ENCODE assay signal across 11 cellular contexts in the genomic region with DNA sequence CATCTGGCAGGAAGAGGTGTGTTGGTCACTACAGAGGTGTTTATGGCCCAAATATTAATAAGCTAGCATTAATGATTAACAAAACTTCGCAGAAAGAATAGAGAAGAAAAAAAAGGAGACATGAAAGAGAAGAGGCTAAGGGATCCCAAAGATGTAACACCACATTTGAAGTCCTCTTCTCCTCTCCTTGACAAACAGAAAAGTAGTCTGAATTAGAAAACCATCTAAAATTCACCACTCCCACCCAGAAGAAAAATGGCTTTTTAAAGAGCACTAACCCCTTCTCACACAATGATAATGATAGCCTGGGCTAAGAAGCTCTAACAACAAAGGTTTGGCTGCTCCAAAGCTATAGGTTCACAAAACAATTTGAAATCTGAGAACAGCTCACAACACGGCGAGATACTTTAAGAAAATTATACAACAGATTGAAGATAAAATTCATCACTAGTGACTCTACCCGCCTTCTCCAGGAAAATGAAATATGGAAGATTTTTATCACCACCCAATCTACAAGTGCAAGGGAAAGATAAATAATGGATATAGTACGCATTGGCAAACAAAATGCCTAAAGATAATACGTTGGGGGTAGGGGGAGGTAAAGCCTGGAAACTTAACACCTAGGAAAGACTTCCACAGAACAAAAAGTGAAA. TPM values are rescaled to one million over a fixed set of nuclear protein-coding genes. Genes with fewer than 3 reads are reported as not detected.
A peak's percentile ranks its signal among the peaks of the same experiment; 100 is the strongest.
DNase-seq lines count a peak whose midpoint lies in the region; ATAC-seq and TF ChIP-seq lines count a peak whose summit lies in the region.
"Had no signal": no experiment of that assay in that cellular context is flagged by ENCODE, and none has a peak within 500 bp of the region (broad histone marks: within the 10 kb centered on the region; RNA-seq: fewer than 3 reads in every experiment).

No MANE protein-coding gene starts in this region.

- H3K79me2 ChIP-seq in MM.1S (ENCODE audit: low read length), result peaks cover 84% of the 10 kb centered on the region

- in situ Hi-C loops in transverse colon (cut with MboI; ENCODE audit: low pct_ligation_motif_present in 1 of 4, low pct_unique_long_range_greater_than_20kb in 1 of 4, low sequenced_read_pairs in 3 of 4), result no loop called here

- WGBS in transverse colon (ENCODE audit: low coverage in 1 of 2), 2 donors, result 45 to 66% methylated on average over 4 to 6 of the region's 6 CpGs
- WGBS in body of pancreas, 2 donors, result 24 to 32% methylated on average over 6 of the region's 6 CpGs

- H3K9me3 ChIP-seq in cardiac muscle cell (ENCODE audit: low read depth), result no peaks in the 10 kb centered on the region
- no peaks in the 10 kb centered on the region for H3K9me3 ChIP-seq in iPS-18a (ENCODE audit: control insufficient read depth, low read depth, low read length)
- H3K9me3 ChIP-seq in transverse colon, result no peaks in the 10 kb centered on the region
- no peaks in the 10 kb centered on the region for H3K9me3 ChIP-seq in body of pancreas
- H3K9me3 ChIP-seq in MM.1S (replicated peaks; ENCODE audit: insufficient read depth, low read length), result no peaks in the 10 kb centered on the region
- H3K9me3 ChIP-seq: heart left ventricle had no signal

- no peaks in the 10 kb centered on the region for H3K36me3 ChIP-seq in cardiac muscle cell
- peaks cover 3% of the 10 kb centered on the region for H3K36me3 ChIP-seq in iPS-18a (ENCODE audit: control insufficient read depth, low read depth, low read length)
- no peaks in the 10 kb centered on the region for H3K36me3 ChIP-seq in transverse colon
- H3K36me3 ChIP-seq in body of pancreas (replicated peaks in 1 of 2; ENCODE audit: insufficient read depth in 1 of 2, low read depth in 2 of 2), result no peaks in the 10 kb centered on the region
- no peaks in the 10 kb centered on the region for H3K36me3 ChIP-seq in MM.1S (replicated peaks; ENCODE audit: insufficient read depth, low read length)

- no peak for TF ChIP-seq POLR2A in transverse colon (IDR thresholded peaks at IDR 0.05)
- TF ChIP-seq POLR2A in body of pancreas (IDR thresholded peaks at IDR 0.05), result no peak

- no peaks in the 10 kb centered on the region for H4K20me1 ChIP-seq in MM.1S (ENCODE audit: insufficient read depth, low read length)

- no peak overlapping the region for H2AFZ ChIP-seq in MM.1S (ENCODE audit: low read length)

- intact Hi-C loops in Right ventricle myocardium inferior (cut with DNase I), result no loop called here
- intact Hi-C loops in transverse colon (cut with DNase I; ENCODE audit: low total_unique reads), result loop anchor here (10.0 kb wide), 1 partner anchor 54 kb away; no protein-coding TSS in a partner anchor
- intact Hi-C loops in body of pancreas (cut with DNase I), result no loop called here

- DNase-seq in cardiac muscle cell (ENCODE audit: low read depth in 1 of 2, low spot score in 1 of 2), result no peak
- DNase-seq in Right ventricle myocardium inferior (ENCODE audit: missing footprints), result no peak
- no peak for DNase-seq in transverse colon
- DNase-seq in body of pancreas, result no peak
- DNase-seq in NCI-H526 treated with DMSO at 0.1 percent for 48 hours (lab: John Stamatoyannopoulos, UW), result no peak
- DNase-seq in MM.1S, result no peak
- DNase-seq: activated CD4-positive, alpha-beta T cell treated with anti-CD3 and anti-CD28 coated beads, Interleukin-2, amount 10 ng/mL, durations not matched to agents 7 days and 5 days; heart left ventricle had no signal

- H3F3A ChIP-seq in MM.1S (ENCODE audit: insufficient read depth, low read length), result no peaks in the 10 kb centered on the region

- peaks cover 53% of the 10 kb centered on the region for H3K4me1 ChIP-seq in cardiac muscle cell (ENCODE audit: low read depth)
- peaks cover 73% of the 10 kb centered on the region for H3K4me1 ChIP-seq in iPS-18a (ENCODE audit: control insufficient read depth, low read depth, low read length)
- peaks cover 7 to 62% (median 46%) of the 10 kb centered on the region in 4 donors for H3K4me1 ChIP-seq in transverse colon
- peaks cover 82% of the 10 kb centered on the region for H3K4me1 ChIP-seq in body of pancreas
- peaks cover 5% of the 10 kb centered on the region; the same call in 1 of the 2 replicates for H3K4me1 ChIP-seq in MM.1S (ENCODE audit: low read length)

- H3K9me2 ChIP-seq in MM.1S (replicated peaks; ENCODE audit: insufficient read depth, low read length), result no peaks in the 10 kb centered on the region

- TF ChIP-seq CTCF in cardiac muscle cell (IDR thresholded peaks at IDR 0.05; ENCODE audit: low read depth, low read length), result no peak
- no peak for TF ChIP-seq CTCF in transverse colon (IDR thresholded peaks at IDR 0.05)
- no peak for TF ChIP-seq CTCF in body of pancreas (IDR thresholded peaks at IDR 0.05)
- TF ChIP-seq CTCF in MM.1S (IDR thresholded peaks at IDR 0.05; ENCODE audit: low read length), result no peak

- no peak overlapping the region for H3K4me2 ChIP-seq in MM.1S (ENCODE audit: low read depth, low read length)

- peak overlapping the region; percentile 6 for H3K4me3 ChIP-seq in cardiac muscle cell
- peak overlapping the region; percentile 62 for H3K4me3 ChIP-seq in iPS-18a (ENCODE audit: low read length)
- H3K4me3 ChIP-seq in transverse colon, result no peak overlapping the region
- H3K4me3 ChIP-seq in body of pancreas, result no peak overlapping the region
- no peak overlapping the region for H3K4me3 ChIP-seq in MM.1S (ENCODE audit: low read length)
- H3K4me3 ChIP-seq: heart left ventricle had no signal

- H3K9ac ChIP-seq in iPS-18a (ENCODE audit: low read length) (peak overlapping the region; percentile 58), MM.1S (ENCODE audit: low read length) (no peak overlapping the region)

- H3K27me3 ChIP-seq in cardiac muscle cell (no peaks in the 10 kb centered on the region), iPS-18a (ENCODE audit: control insufficient read depth, insufficient read depth, low read length) (no peaks in the 10 kb centered on the region), transverse colon (no peaks in the 10 kb centered on the region), body of pancreas (no peaks in the 10 kb centered on the region), MM.1S (replicated peaks; ENCODE audit: insufficient read depth, low read length) (no peaks in the 10 kb centered on the region)
- H3K27me3 ChIP-seq: heart left ventricle had no signal

- H3K27ac ChIP-seq in cardiac muscle cell (peak overlapping the region; percentile 23), iPS-18a (ENCODE audit: low read length) (peak overlapping the region; percentile 66), transverse colon (peak overlapping the region in 3 of 4 donors; percentile 9 to 51 (median 9)), body of pancreas (peak overlapping the region in 1 of 4 donors; percentile 2), MM.1S (ENCODE audit: low read length) (no peak overlapping the region)
- H3K27ac ChIP-seq: C4-2B had no signal

- no peak for TF ChIP-seq EP300 in transverse colon (IDR thresholded peaks at IDR 0.05; ENCODE audit: low read depth)

- ATAC-seq in Right ventricle myocardium inferior (no peak), SK-N-SH treated with all-trans-retinoic acid at 6 μM for 48 hours (peak; percentile 29), body of pancreas (no peak)
- ATAC-seq: heart left ventricle had no signal

TF ChIP-seq in SK-N-SH treated with all-trans-retinoic acid at 6 μM for 48 hours, 23 proteins besides CTCF, POLR2A, EP300 and RAD21:
- TF ChIP-seq CSDC2 (CRISPR knock-in tag; IDR thresholded peaks at IDR 0.05) (no peak), TCF4 (CRISPR knock-in tag; IDR thresholded peaks at IDR 0.05; ENCODE audit: borderline replicate concordance) (no peak), ZC3H10 (CRISPR knock-in tag; IDR thresholded peaks at IDR 0.05) (no peak), SNAI2 (CRISPR knock-in tag; IDR thresholded peaks at IDR 0.05) (no peak), GLIS3 (CRISPR knock-in tag; IDR thresholded peaks at IDR 0.05) (no peak), ESRRG (CRISPR knock-in tag; IDR thresholded peaks at IDR 0.05) (no peak)
- TF ChIP-seq, protein P1, sequence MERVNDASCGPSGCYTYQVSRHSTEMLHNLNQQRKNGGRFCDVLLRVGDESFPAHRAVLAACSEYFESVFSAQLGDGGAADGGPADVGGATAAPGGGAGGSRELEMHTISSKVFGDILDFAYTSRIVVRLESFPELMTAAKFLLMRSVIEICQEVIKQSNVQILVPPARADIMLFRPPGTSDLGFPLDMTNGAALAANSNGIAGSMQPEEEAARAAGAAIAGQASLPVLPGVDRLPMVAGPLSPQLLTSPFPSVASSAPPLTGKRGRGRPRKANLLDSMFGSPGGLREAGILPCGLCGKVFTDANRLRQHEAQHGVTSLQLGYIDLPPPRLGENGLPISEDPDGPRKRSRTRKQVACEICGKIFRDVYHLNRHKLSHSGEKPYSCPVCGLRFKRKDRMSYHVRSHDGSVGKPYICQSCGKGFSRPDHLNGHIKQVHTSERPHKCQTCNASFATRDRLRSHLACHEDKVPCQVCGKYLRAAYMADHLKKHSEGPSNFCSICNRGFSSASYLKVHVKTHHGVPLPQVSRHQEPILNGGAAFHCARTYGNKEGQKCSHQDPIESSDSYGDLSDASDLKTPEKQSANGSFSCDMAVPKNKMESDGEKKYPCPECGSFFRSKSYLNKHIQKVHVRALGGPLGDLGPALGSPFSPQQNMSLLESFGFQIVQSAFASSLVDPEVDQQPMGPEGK (CRISPR knock-in tag; IDR thresholded peaks at IDR 0.05; ENCODE audit: borderline replicate concordance), result no peak

RNA-seq across cellular contexts. Expression of gene ITGB1, which starts 7.4 kb away (rescaled TPM):
- total RNA-seq in cardiac muscle cell (490 and 576 TPM in 2 replicates), Right ventricle myocardium inferior (583 TPM), transverse colon (100 to 1,000 TPM; 135 to 362 (median 252) TPM), body of pancreas (100 to 1,000 TPM; 164 to 259 TPM)
- polyA plus RNA-seq in cardiac muscle cell, result 321 and 326 TPM in 2 replicates

Comparison
In these comparisons a context has a peak if more than half of its experiments do, and no peak if none do; other contexts are left out.
1. H3K4me3 ChIP-seq: peak in cardiac muscle cell (single experiment) and iPS-18a (single experiment); none in transverse colon (0 of 4), body of pancreas (0 of 2) and MM.1S (single experiment).